In genomic region chr3:171028025-171028778, GRCh38 we compare ENCODE assay signal across 9 cellular contexts. TPM values are rescaled to one million over a fixed set of nuclear protein-coding genes. Genes with fewer than 3 reads are reported as not detected.
A peak's percentile ranks its signal among the peaks of the same experiment; 100 is the strongest.
DNase-seq lines count a peak whose midpoint lies in the region; ATAC-seq and TF ChIP-seq lines count a peak whose summit lies in the region.
"Had no signal": no experiment of that assay in that cellular context is flagged by ENCODE, and none has a peak within 500 bp of the region (broad histone marks: within the 10 kb centered on the region; RNA-seq: fewer than 3 reads in every experiment).

No MANE protein-coding gene starts in this region.

- peak overlapping the region; percentile 86 for H3K27ac ChIP-seq in IMR-90 (ENCODE audit: insufficient read depth, low read length)
- no peak overlapping the region for H3K27ac ChIP-seq in neuronal stem cell (replicated peaks; ENCODE audit: low read length)
- H3K27ac ChIP-seq in transverse colon, result peak overlapping the region in 1 of 4 donors; percentile 33

- TF ChIP-seq CTCF in IMR-90 (conservative IDR thresholded peaks at IDR 0.05; ENCODE audit: low read depth, low read length) (no peak), fibroblast of the aortic adventitia (IDR thresholded peaks at IDR 0.05; ENCODE audit: insufficient read depth, low read length) (no peak), transverse colon (IDR thresholded peaks at IDR 0.05) (no peak)

- DNase-seq in IMR-90 (peak; percentile 92), fibroblast of the aortic adventitia (ENCODE audit: low read depth) (peak; percentile 96), neuronal stem cell (ENCODE audit: low spot score) (peak; percentile 15), transverse colon (peak; percentile 21), NCI-H1694 treated with DMSO at 0.1 percent for 48 hours (lab: John Stamatoyannopoulos, UW) (no peak)
- peak; percentile 1 to 6 for DNase-seq in activated T-helper 1 cell treated with anti-CD3 and anti-CD28 coated beads, Interleukin-2, amount 50 U/mL, for 16 hours (ENCODE audit: low read depth in 1 of 2, low spot score in 1 of 2)

- H2BK20ac ChIP-seq in IMR-90 (ENCODE audit: low read depth, low read length), result peak overlapping the region; percentile 98

- peak overlapping the region; percentile 97 for H2BK120ac ChIP-seq in IMR-90 (ENCODE audit: low read depth, low read length)
- no peak overlapping the region for H2BK120ac ChIP-seq in neuronal stem cell (ENCODE audit: low read depth, low read length)

- no peaks in the 10 kb centered on the region for H4K20me1 ChIP-seq in IMR-90 (ENCODE audit: insufficient read depth, low read length)

- H3K23ac ChIP-seq in IMR-90 (ENCODE audit: low read depth, low read length) (peak overlapping the region; percentile 97), neuronal stem cell (ENCODE audit: low read depth, low read length, poor library complexity) (no peak overlapping the region)

- H3K4ac ChIP-seq in IMR-90 (ENCODE audit: low read depth, low read length) (peak overlapping the region; percentile 96), neuronal stem cell (ENCODE audit: low read length) (no peak overlapping the region)

- peak overlapping the region; percentile 73 for H2AK9ac ChIP-seq in IMR-90 (replicated peaks; ENCODE audit: low read depth, low read length, poor library complexity)

- ATAC-seq in GM18870 (IDR thresholded peaks at IDR 0.05; ENCODE audit: unreplicated experiment), result peak; percentile 63
- peak; percentile 88 for ATAC-seq in IMR-90 (ENCODE audit: low read depth)
- ATAC-seq in HG03159 (IDR thresholded peaks at IDR 0.05; ENCODE audit: unreplicated experiment), result no peak

- H4K5ac ChIP-seq in IMR-90 (ENCODE audit: low read depth, low read length), result peak overlapping the region; percentile 81

- H2BK5ac ChIP-seq in IMR-90 (ENCODE audit: low read depth, low read length, poor library complexity, severe bottlenecking), result peak overlapping the region; percentile 91
- H2BK5ac ChIP-seq in neuronal stem cell (ENCODE audit: low read length), result no peak overlapping the region

- no peak for TF ChIP-seq RAD21 in IMR-90 (IDR thresholded peaks at IDR 0.05; ENCODE audit: low read length)

- TF ChIP-seq POLR2A in IMR-90 (IDR thresholded peaks at IDR 0.05; ENCODE audit: low read depth, low read length) (no peak), transverse colon (IDR thresholded peaks at IDR 0.05) (no peak)

- H3K18ac ChIP-seq in IMR-90 (ENCODE audit: low read depth, low read length), result peak overlapping the region; percentile 92
- H3K18ac ChIP-seq in neuronal stem cell (ENCODE audit: low read length), result peak overlapping the region; percentile 35

- H3K4me3 ChIP-seq in IMR-90 (ENCODE audit: insufficient read depth, low read depth, low read length) (peak overlapping the region; percentile 20), fibroblast of the aortic adventitia (ENCODE audit: low read depth, low read length) (peak overlapping the region; percentile 56), neuronal stem cell (ENCODE audit: low read length in 2 of 2) (peak overlapping the region in 1 of 2 donors; percentile 5), transverse colon (peak overlapping the region in 3 of 4 donors; percentile 7 to 34 (median 17))

- intact Hi-C loops in IMR-90 (cut with micrococcal nuclease) (no loop called here), transverse colon (cut with DNase I; ENCODE audit: low total_unique reads) (no loop called here)

- in situ Hi-C loops in IMR-90 (cut with MboI; ENCODE audit: low sequenced_read_pairs) (no loop called here), transverse colon (cut with MboI; ENCODE audit: low pct_ligation_motif_present in 1 of 4, low pct_unique_long_range_greater_than_20kb in 1 of 4, low sequenced_read_pairs in 3 of 4) (no loop called here)

- dilution Hi-C loops in IMR-90 (cut with HindIII; ENCODE audit: low sequenced_read_pairs, unreplicated experiment), result no loop called here

- H3K27me3 ChIP-seq in IMR-90 (ENCODE audit: control insufficient read depth, insufficient read depth, low read length) (no peaks in the 10 kb centered on the region), neuronal stem cell (ENCODE audit: control insufficient read depth in 3 of 3, insufficient read depth in 3 of 3, low read depth in 1 of 3, low read length in 3 of 3) (peaks cover 0 to 27% (median 6%) of the 10 kb centered on the region in 3 experiments), transverse colon (peaks cover 18% of the 10 kb centered on the region)

- H2AK5ac ChIP-seq in IMR-90 (ENCODE audit: low read depth, low read length), result peak overlapping the region; percentile 65
- no peak overlapping the region for H2AK5ac ChIP-seq in neuronal stem cell (ENCODE audit: low read depth, low read length)

- H3K56ac ChIP-seq in IMR-90 (ENCODE audit: extremely low read depth, insufficient read depth, low read length), result peak overlapping the region; percentile 93

- no peaks in the 10 kb centered on the region for H3K36me3 ChIP-seq in IMR-90 (ENCODE audit: control insufficient read depth, insufficient read depth, low read length)
- H3K36me3 ChIP-seq in neuronal stem cell (replicated peaks in 1 of 2; ENCODE audit: control insufficient read depth in 2 of 2, insufficient read depth in 2 of 2, low read length in 2 of 2), result no peaks in the 10 kb centered on the region
- no peaks in the 10 kb centered on the region for H3K36me3 ChIP-seq in transverse colon

- H3K14ac ChIP-seq in IMR-90 (replicated peaks; ENCODE audit: low read depth, low read length) (peak overlapping the region; percentile 85), neuronal stem cell (ENCODE audit: low read length) (no peak overlapping the region)

- H2BK12ac ChIP-seq in neuronal stem cell (ENCODE audit: low read length), result no peak overlapping the region

- WGBS in IMR-90 (ENCODE audit: extremely low coverage in 2 of 2, insufficient read length in 1 of 2), 2 experiments, result 18% methylated on average over 25 of the region's 39 CpGs; no CpG with 5 or more reads in 1 of the 2 experiments
- no CpG with 5 or more reads among the region's 39 CpGs for WGBS in neuronal stem cell (ENCODE audit: extremely low coverage in 2 of 2, insufficient read length in 2 of 2, insufficient replicate concordance in 1 of 2), 2 donors
- WGBS in transverse colon (ENCODE audit: low coverage in 1 of 2), 2 donors, result 15 to 45% methylated on average over 4 to 39 of the region's 39 CpGs

- H3K4me1 ChIP-seq in IMR-90 (ENCODE audit: control insufficient read depth, insufficient read depth, low read length) (peaks cover 10% of the 10 kb centered on the region), neuronal stem cell (ENCODE audit: control insufficient read depth in 2 of 2, insufficient read depth in 1 of 2, low read depth in 1 of 2, low read length in 2 of 2) (peaks cover 0 to 4% of the 10 kb centered on the region in 2 donors), transverse colon (peaks cover 0 to 8% (median 7%) of the 10 kb centered on the region in 4 donors)

- peak overlapping the region; percentile 97 for H4K91ac ChIP-seq in IMR-90 (ENCODE audit: insufficient read depth, low read depth, low read length)
- H4K91ac ChIP-seq in neuronal stem cell (ENCODE audit: low read depth, low read length, poor library complexity), result no peak overlapping the region

- no peak for TF ChIP-seq EP300 in transverse colon (IDR thresholded peaks at IDR 0.05; ENCODE audit: low read depth)

- H2AFZ ChIP-seq in IMR-90 (replicated peaks; ENCODE audit: low read length, poor library complexity) (peak overlapping the region; percentile 92), neuronal stem cell (ENCODE audit: low read length) (peak overlapping the region; percentile 76)

- peak overlapping the region; percentile 85 for H3K4me2 ChIP-seq in IMR-90 (ENCODE audit: low read depth, low read length)
- H3K4me2 ChIP-seq in neuronal stem cell (ENCODE audit: insufficient read depth, low read length, poor library complexity, severe bottlenecking), result peak overlapping the region; percentile 47

- POLR2A ChIA-PET in IMR-90 (lab: Charles Lee; ENCODE audit: unreplicated experiment), result no interaction called here

- peaks cover 7% of the 10 kb centered on the region for H3K9me1 ChIP-seq in IMR-90 (ENCODE audit: insufficient read depth, low read length)

- no TSS peak for BruUV-seq in IMR-90 (replicated peaks; lab: Mats Ljungman, UMichigan)

- H3K79me1 ChIP-seq in IMR-90 (ENCODE audit: low read depth in 1 of 2, low read length in 2 of 2), result no peaks in the 10 kb centered on the region
- no peaks in the 10 kb centered on the region for H3K79me1 ChIP-seq in neuronal stem cell (ENCODE audit: low read depth, low read length)

- peak overlapping the region; percentile 66 for H3K9ac ChIP-seq in IMR-90 (ENCODE audit: low read depth, low read length)
- H3K9ac ChIP-seq in neuronal stem cell (ENCODE audit: low read depth, low read length, poor library complexity), result no peak overlapping the region

- H2BK15ac ChIP-seq in IMR-90 (ENCODE audit: low read depth, low read length), result peak overlapping the region; percentile 96
- H2BK15ac ChIP-seq in neuronal stem cell (ENCODE audit: low read length), result no peak overlapping the region

- CTCF ChIA-PET in IMR-90 (lab: Yijun Ruan, JAX), result no interaction called here

- peak overlapping the region; percentile 89 to 92 for H4K8ac ChIP-seq in IMR-90 (ENCODE audit: low read depth in 2 of 2, low read length in 2 of 2)
- H4K8ac ChIP-seq in neuronal stem cell (ENCODE audit: low read depth, low read length), result no peak overlapping the region

- no peaks in the 10 kb centered on the region for H3K9me3 ChIP-seq in IMR-90 (ENCODE audit: control insufficient read depth, insufficient read depth, low read length)
- no peaks in the 10 kb centered on the region for H3K9me3 ChIP-seq in neuronal stem cell (replicated peaks in 1 of 2; ENCODE audit: control insufficient read depth in 2 of 2, insufficient read depth in 1 of 2, low read depth in 1 of 2, low read length in 2 of 2)
- H3K9me3 ChIP-seq in transverse colon, result no peaks in the 10 kb centered on the region

TF ChIP-seq in IMR-90, 13 proteins besides CTCF, POLR2A, EP300 and RAD21:
- TF ChIP-seq USF2 (IDR thresholded peaks at IDR 0.05; ENCODE audit: low read depth, low read length), result no peak
- TF ChIP-seq RCOR1 (IDR thresholded peaks at IDR 0.05; ENCODE audit: insufficient replicate concordance, low read length), result no peak
- no peak for TF ChIP-seq MAZ (IDR thresholded peaks at IDR 0.05; ENCODE audit: borderline replicate concordance, low read depth, low read length)
- no peak for TF ChIP-seq RFX5 (IDR thresholded peaks at IDR 0.05; ENCODE audit: low read depth, low read length)
- no peak for TF ChIP-seq MAFK (IDR thresholded peaks at IDR 0.05; ENCODE audit: low read depth, low read length)

RNA-seq across cellular contexts. Expression of gene SLC2A2, which starts 1.7 kb away (rescaled TPM):
- total RNA-seq in IMR-90 (2012; rRNA removed) (not detected in 2 replicates), fibroblast of the aortic adventitia (ENCODE audit: low replicate concordance) (not detected in 2 replicates), transverse colon (not detected)
- not detected in 2 replicates for polyA plus RNA-seq in IMR-90 (2012; rRNA removed)
- polyA plus RNA-seq in IMR-90 (2012; cell fraction: cytosol; rRNA removed), result not detected in 2 replicates
- polyA plus RNA-seq in IMR-90 (2012; cell fraction: nucleus; rRNA removed; ENCODE audit: low replicate concordance), result not detected in 2 replicates
- not detected for polyA plus RNA-seq in neuronal stem cell (2013, experiment 1 of 2)
- polyA plus RNA-seq in neuronal stem cell (2013, experiment 2 of 2), result not detected
- total RNA-seq: RPMI7951 had no signal
